8 cellular contexts compared by ENCODE assay signal in genomic region chr6:27091661-27092315, GRCh38.
DNase-seq lines count a peak whose midpoint lies in the region; TF ChIP-seq lines count a peak whose summit lies in the region.

No MANE protein-coding gene starts in this region.

- H3K4me3 ChIP-seq in trophoblast cell (ENCODE audit: low read depth, low read length), result peak overlapping the region; percentile 8

- H3K4me1 Mint-ChIP-seq in IgD-negative memory B cell, result peaks cover 5 to 10% (median 9%) of the 10 kb centered on the region in 3 donors

- H4K8ac ChIP-seq in trophoblast cell (ENCODE audit: low read depth, low read length), result peak overlapping the region; percentile 62

- H3K27ac ChIP-seq in trophoblast cell (ENCODE audit: low read depth, low read length), result no peak overlapping the region

- H3K4me2 ChIP-seq in trophoblast cell (ENCODE audit: low read length), result peak overlapping the region; percentile 68

- H3K4me1 ChIP-seq in trophoblast cell (ENCODE audit: control insufficient read depth in 1 of 2, insufficient read depth in 2 of 2, low read length in 2 of 2), result peaks cover 3 to 5% of the 10 kb centered on the region in 2 experiments

- H3K79me1 ChIP-seq in trophoblast cell (ENCODE audit: low read length), result peaks cover 2% of the 10 kb centered on the region

- no peak overlapping the region for H2BK12ac ChIP-seq in trophoblast cell (ENCODE audit: low read length)

- in situ Hi-C loops in ACHN (cut with HindIII; ENCODE audit: low pct_ligation_motif_present, low pct_unique_long_range_greater_than_20kb, low sequenced_read_pairs), result no loop called here
- in situ Hi-C loops in GM13977 (cut with MboI; ENCODE audit: low pct_unique_long_range_greater_than_20kb, low sequenced_read_pairs, unreplicated experiment), result no loop called here

- peaks cover 0 to 9% (median 2%) of the 10 kb centered on the region in 3 donors for H3K9me3 Mint-ChIP-seq in IgD-negative memory B cell

- no peak overlapping the region for H2AFZ ChIP-seq in trophoblast cell (ENCODE audit: insufficient read depth, low read length, poor library complexity)

- H3K23ac ChIP-seq in trophoblast cell (ENCODE audit: low read length), result no peak overlapping the region

- DNase-seq in ACHN (peak; percentile 78), GM13977 (ENCODE audit: low spot score) (peak; percentile 61), SW480 (ENCODE audit: low spot score) (peak; percentile 84), epidermal melanocyte (ENCODE audit: insufficient read length, low spot score) (peak; percentile 61), trophoblast cell (peak; percentile 33 to 62), NCI-H2107 (lab: John Stamatoyannopoulos, UW) (no peak), NCI-H128 (lab: John Stamatoyannopoulos, UW; ENCODE audit: unreplicated experiment) (no peak)

- H3K27ac Mint-ChIP-seq in IgD-negative memory B cell, result peak overlapping the region in 2 of 3 donors; percentile 4 to 18

- peaks cover 39% of the 10 kb centered on the region for H3K27me3 Mint-ChIP-seq in IgD-negative memory B cell

- peak overlapping the region in 2 of 4 donors; percentile 76 to 91 for H3K4me3 Mint-ChIP-seq in IgD-negative memory B cell

- H3K4ac ChIP-seq in trophoblast cell (ENCODE audit: low read depth, low read length), result no peak overlapping the region

- no CpG with 5 or more reads among the region's 27 CpGs for WGBS in trophoblast cell (ENCODE audit: extremely low coverage, insufficient coverage, insufficient read length)

- H3K18ac ChIP-seq in trophoblast cell (ENCODE audit: low read length), result no peak overlapping the region

- H4K12ac ChIP-seq in trophoblast cell (ENCODE audit: low read depth, low read length), result peak overlapping the region; percentile 47

- no peak overlapping the region for H4K91ac ChIP-seq in trophoblast cell (ENCODE audit: low read depth, low read length)

- TF ChIP-seq CTCF in GM13977 (IDR thresholded peaks at IDR 0.05; ENCODE audit: extremely low read depth, insufficient read depth, missing control alignments), result no peak

- H2BK5ac ChIP-seq in trophoblast cell (ENCODE audit: low read depth, low read length, poor library complexity), result no peak overlapping the region

- no peak overlapping the region for H2BK120ac ChIP-seq in trophoblast cell (ENCODE audit: insufficient read depth, low read length, poor library complexity)

- H3K27me3 ChIP-seq in trophoblast cell (ENCODE audit: insufficient read depth, low read length), result no peaks in the 10 kb centered on the region

- no peak overlapping the region for H3K9ac ChIP-seq in trophoblast cell (ENCODE audit: low read length)

- H3K36me3 ChIP-seq in trophoblast cell (ENCODE audit: control insufficient read depth in 1 of 2, insufficient read depth in 2 of 2, low read length in 2 of 2), result no peaks in the 10 kb centered on the region

- peaks cover 1% of the 10 kb centered on the region for H3K79me2 ChIP-seq in trophoblast cell (ENCODE audit: control insufficient read depth, insufficient read depth, low read length, poor library complexity)

- no peaks in the 10 kb centered on the region for H3K9me3 ChIP-seq in trophoblast cell (ENCODE audit: insufficient read depth, low read depth, low read length)

- H3K14ac ChIP-seq in trophoblast cell (ENCODE audit: low read length), result no peak overlapping the region

- no peaks in the 10 kb centered on the region for H3K36me3 Mint-ChIP-seq in IgD-negative memory B cell

- no peak overlapping the region for H2AK5ac ChIP-seq in trophoblast cell (ENCODE audit: low read length)

Comparison
In these comparisons a context has a peak if more than half of its experiments do, and no peak if none do; other contexts are left out.
1. DNase-seq: peak in ACHN (single experiment), GM13977 (single experiment), SW480 (single experiment), epidermal melanocyte (single experiment) and trophoblast cell (2 of 2); none in NCI-H2107 (single experiment) and NCI-H128 (single experiment).